In the genomic region with DNA sequence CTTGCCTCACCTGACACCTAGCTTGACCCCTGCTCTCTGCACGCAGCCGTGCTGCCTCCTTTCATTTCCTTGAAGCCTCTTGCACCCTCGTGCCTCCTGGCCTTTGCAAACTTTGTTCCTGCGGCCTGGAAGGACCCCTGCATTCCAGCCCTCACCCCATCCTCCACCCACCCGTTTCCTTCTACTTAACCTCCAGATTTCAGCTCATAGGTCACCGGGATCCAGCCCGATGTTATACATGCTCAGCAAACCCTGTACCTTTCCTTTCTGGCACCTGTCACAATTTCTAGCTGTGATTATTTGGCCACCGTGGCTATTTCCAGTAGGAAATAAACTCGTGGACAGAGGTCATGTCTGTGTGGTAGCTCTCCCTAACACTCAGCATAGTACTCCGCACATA, we compare ENCODE assay signal across 1 cellular context.
TF ChIP-seq lines count a peak whose summit lies in the region.

No MANE protein-coding gene starts in this region.

TF ChIP-seq in HepG2, 621 proteins besides CTCF, POLR2A, EP300 and RAD21:
- TF ChIP-seq SETDB1 (CRISPR knock-in tag; IDR thresholded peaks at IDR 0.05; ENCODE audit: borderline replicate concordance) (no peak), SCMH1 (CRISPR knock-in tag; IDR thresholded peaks at IDR 0.05; ENCODE audit: borderline replicate concordance) (no peak), ZNF138 (CRISPR knock-in tag; IDR thresholded peaks at IDR 0.05; ENCODE audit: low read depth) (no peak), ZNF260 (CRISPR knock-in tag; IDR thresholded peaks at IDR 0.05; ENCODE audit: borderline replicate concordance, low read depth) (no peak), ZSCAN20 (CRISPR knock-in tag; IDR thresholded peaks at IDR 0.05; ENCODE audit: borderline replicate concordance) (no peak), RERE (CRISPR knock-in tag; IDR thresholded peaks at IDR 0.05; ENCODE audit: low read depth) (no peak), ZNF44 (CRISPR knock-in tag; IDR thresholded peaks at IDR 0.05) (no peak), CENPT (CRISPR knock-in tag; IDR thresholded peaks at IDR 0.05; ENCODE audit: low read depth) (no peak), ZNF446 (CRISPR knock-in tag; IDR thresholded peaks at IDR 0.05) (no peak), GTF3A (CRISPR knock-in tag; conservative IDR thresholded peaks at IDR 0.05) (no peak), SP5 (CRISPR knock-in tag; IDR thresholded peaks at IDR 0.05; ENCODE audit: borderline replicate concordance, low read depth) (no peak), RXRB (CRISPR knock-in tag; IDR thresholded peaks at IDR 0.05; ENCODE audit: borderline replicate concordance) (no peak), ZNF678 (CRISPR knock-in tag; IDR thresholded peaks at IDR 0.05) (no peak), ZNF296 (CRISPR knock-in tag; conservative IDR thresholded peaks at IDR 0.05) (no peak), TGIF2 (CRISPR knock-in tag; IDR thresholded peaks at IDR 0.05) (no peak)
- TF ChIP-seq, protein P1, sequence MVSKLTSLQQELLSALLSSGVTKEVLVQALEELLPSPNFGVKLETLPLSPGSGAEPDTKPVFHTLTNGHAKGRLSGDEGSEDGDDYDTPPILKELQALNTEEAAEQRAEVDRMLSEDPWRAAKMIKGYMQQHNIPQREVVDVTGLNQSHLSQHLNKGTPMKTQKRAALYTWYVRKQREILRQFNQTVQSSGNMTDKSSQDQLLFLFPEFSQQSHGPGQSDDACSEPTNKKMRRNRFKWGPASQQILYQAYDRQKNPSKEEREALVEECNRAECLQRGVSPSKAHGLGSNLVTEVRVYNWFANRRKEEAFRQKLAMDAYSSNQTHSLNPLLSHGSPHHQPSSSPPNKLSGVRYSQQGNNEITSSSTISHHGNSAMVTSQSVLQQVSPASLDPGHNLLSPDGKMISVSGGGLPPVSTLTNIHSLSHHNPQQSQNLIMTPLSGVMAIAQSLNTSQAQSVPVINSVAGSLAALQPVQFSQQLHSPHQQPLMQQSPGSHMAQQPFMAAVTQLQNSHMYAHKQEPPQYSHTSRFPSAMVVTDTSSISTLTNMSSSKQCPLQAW (CRISPR knock-in tag; IDR thresholded peaks at IDR 0.05), result no peak
- TF ChIP-seq, protein P2, sequence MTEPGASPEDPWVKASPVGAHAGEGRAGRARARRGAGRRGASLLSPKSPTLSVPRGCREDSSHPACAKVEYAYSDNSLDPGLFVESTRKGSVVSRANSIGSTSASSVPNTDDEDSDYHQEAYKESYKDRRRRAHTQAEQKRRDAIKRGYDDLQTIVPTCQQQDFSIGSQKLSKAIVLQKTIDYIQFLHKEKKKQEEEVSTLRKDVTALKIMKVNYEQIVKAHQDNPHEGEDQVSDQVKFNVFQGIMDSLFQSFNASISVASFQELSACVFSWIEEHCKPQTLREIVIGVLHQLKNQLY (CRISPR knock-in tag; IDR thresholded peaks at IDR 0.05), result no peak
- TF ChIP-seq, protein P3, sequence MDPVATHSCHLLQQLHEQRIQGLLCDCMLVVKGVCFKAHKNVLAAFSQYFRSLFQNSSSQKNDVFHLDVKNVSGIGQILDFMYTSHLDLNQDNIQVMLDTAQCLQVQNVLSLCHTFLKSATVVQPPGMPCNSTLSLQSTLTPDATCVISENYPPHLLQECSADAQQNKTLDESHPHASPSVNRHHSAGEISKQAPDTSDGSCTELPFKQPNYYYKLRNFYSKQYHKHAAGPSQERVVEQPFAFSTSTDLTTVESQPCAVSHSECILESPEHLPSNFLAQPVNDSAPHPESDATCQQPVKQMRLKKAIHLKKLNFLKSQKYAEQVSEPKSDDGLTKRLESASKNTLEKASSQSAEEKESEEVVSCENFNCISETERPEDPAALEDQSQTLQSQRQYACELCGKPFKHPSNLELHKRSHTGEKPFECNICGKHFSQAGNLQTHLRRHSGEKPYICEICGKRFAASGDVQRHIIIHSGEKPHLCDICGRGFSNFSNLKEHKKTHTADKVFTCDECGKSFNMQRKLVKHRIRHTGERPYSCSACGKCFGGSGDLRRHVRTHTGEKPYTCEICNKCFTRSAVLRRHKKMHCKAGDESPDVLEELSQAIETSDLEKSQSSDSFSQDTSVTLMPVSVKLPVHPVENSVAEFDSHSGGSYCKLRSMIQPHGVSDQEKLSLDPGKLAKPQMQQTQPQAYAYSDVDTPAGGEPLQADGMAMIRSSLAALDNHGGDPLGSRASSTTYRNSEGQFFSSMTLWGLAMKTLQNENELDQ (CRISPR knock-in tag; IDR thresholded peaks at IDR 0.05; ENCODE audit: borderline replicate concordance), result no peak
